Comparison of ENCODE assay signal across 9 cellular contexts in genomic region chr21:14877581-14878228, GRCh38.
A peak's percentile ranks its signal among the peaks of the same experiment; 100 is the strongest.
DNase-seq lines count a peak whose midpoint lies in the region; ATAC-seq, FAIRE-seq and TF ChIP-seq lines count a peak whose summit lies in the region.
"Had no signal": no experiment of that assay in that cellular context is flagged by ENCODE, and none has a peak within 500 bp of the region (broad histone marks: within the 10 kb centered on the region; RNA-seq: fewer than 3 reads in every experiment).

No MANE protein-coding gene starts in this region.

- TF ChIP-seq CTCF in kidney (IDR thresholded peaks at IDR 0.05; ENCODE audit: borderline replicate concordance, extremely low read depth, insufficient read depth) (no peak), endothelial cell (IDR thresholded peaks at IDR 0.05; ENCODE audit: unreplicated experiment) (no peak), WTC11 (IDR thresholded peaks at IDR 0.05) (no peak)

- no peak overlapping the region for H3K4me3 Mint-ChIP-seq in endothelial cell (ENCODE audit: unreplicated experiment)
- H3K4me3 Mint-ChIP-seq in WTC11 = no peak overlapping the region

- H3K27me3 Mint-ChIP-seq in endothelial cell (ENCODE audit: unreplicated experiment) = no peaks in the 10 kb centered on the region
- no peaks in the 10 kb centered on the region for H3K27me3 Mint-ChIP-seq in WTC11 (ENCODE audit: low read depth)

- CTCF ChIA-PET in WTC11 (lab: Charles Lee) = interaction anchor here (1.0 kb wide), 1 partner anchor 643 kb away, joined by 3 read pairs; no protein-coding TSS in a partner anchor

- H3K4me3 ChIP-seq in kidney (ENCODE audit: low read length in 2 of 2) = no peak overlapping the region

- no peaks in the 10 kb centered on the region for H3K36me3 Mint-ChIP-seq in endothelial cell (ENCODE audit: low read depth, unreplicated experiment)
- no peaks in the 10 kb centered on the region for H3K36me3 Mint-ChIP-seq in WTC11

- ATAC-seq in GM21423 (IDR thresholded peaks at IDR 0.05; ENCODE audit: unreplicated experiment) (peak; percentile 48), WTC11 (no peak)

- no peak overlapping the region for H3K27ac ChIP-seq in kidney (ENCODE audit: low read depth in 2 of 2, low read length in 2 of 2)

- no peak overlapping the region for H3K9ac ChIP-seq in kidney (ENCODE audit: low read length in 2 of 2)

- H3K27ac Mint-ChIP-seq in endothelial cell (ENCODE audit: unreplicated experiment) (no peak overlapping the region), WTC11 (no peak overlapping the region)

- DNase-seq in COLO829 (ENCODE audit: low spot score) = peak; percentile 81
- DNase-seq in RCC 7860 (ENCODE audit: low spot score) = peak; percentile 96
- no peak for DNase-seq in kidney
- DNase-seq in stimulated activated CD4-positive, alpha-beta T cell treated with anti-CD3 and anti-CD28 coated beads, Interleukin-1b, Interleukin-23, amount 100 ng/mL, for 48 hours = no peak
- no peak for DNase-seq in endothelial cell (ENCODE audit: low spot score)
- no peak for DNase-seq in WTC11 (ENCODE audit: low spot score)
- DNase-seq in amygdala (lab: John Stamatoyannopoulos, UW) = no peak
- DNase-seq: GF-D8 had no signal

- H3K4me1 Mint-ChIP-seq in endothelial cell (ENCODE audit: unreplicated experiment) (peaks cover 29% of the 10 kb centered on the region), WTC11 (peaks cover 9% of the 10 kb centered on the region)

- FAIRE-seq in RCC 7860 (lab: Jason Lieb, UNC) (peak; percentile 98), kidney (lab: Jason Lieb, UNC) (peak; percentile 71)

- POLR2A ChIA-PET in WTC11 (lab: Charles Lee) = no interaction called here

- intact Hi-C loops in kidney (cut with DNase I) = no loop called here

- H3K9me3 ChIP-seq in kidney (ENCODE audit: control insufficient read depth in 1 of 2, low read length in 2 of 2) = no peaks in the 10 kb centered on the region

- H3K36me3 ChIP-seq in kidney (ENCODE audit: control insufficient read depth in 1 of 2, insufficient read depth in 2 of 2, low read length in 2 of 2) = no peaks in the 10 kb centered on the region

- H3K9me3 Mint-ChIP-seq in endothelial cell (ENCODE audit: unreplicated experiment) (no peaks in the 10 kb centered on the region), WTC11 (no peaks in the 10 kb centered on the region)

- H3K4me1 ChIP-seq in kidney (ENCODE audit: control insufficient read depth in 1 of 2, insufficient read depth in 1 of 2, low read depth in 1 of 2, low read length in 2 of 2) = peaks cover 7 to 26% of the 10 kb centered on the region in 2 donors

TF ChIP-seq in WTC11, 78 proteins besides CTCF, POLR2A, EP300 and RAD21:
- no peak for TF ChIP-seq ZNF671 (CRISPR knock-in tag; IDR thresholded peaks at IDR 0.05)
- TF ChIP-seq NR1H2 (CRISPR knock-in tag; IDR thresholded peaks at IDR 0.05) = no peak
- no peak for TF ChIP-seq ZNF425 (CRISPR knock-in tag; conservative IDR thresholded peaks at IDR 0.05)
- no peak for TF ChIP-seq TEAD4 (CRISPR knock-in tag; IDR thresholded peaks at IDR 0.05)
- TF ChIP-seq ZBTB43 (CRISPR knock-in tag; IDR thresholded peaks at IDR 0.05) = no peak
- no peak for TF ChIP-seq TP53 (CRISPR knock-in tag; IDR thresholded peaks at IDR 0.05)
- no peak for TF ChIP-seq JUN (CRISPR knock-in tag; IDR thresholded peaks at IDR 0.05)
- TF ChIP-seq CREM (CRISPR knock-in tag; IDR thresholded peaks at IDR 0.05) = no peak
- TF ChIP-seq RELA (CRISPR knock-in tag; IDR thresholded peaks at IDR 0.05; ENCODE audit: borderline replicate concordance) = no peak
- no peak for TF ChIP-seq NFATC4 (CRISPR knock-in tag; IDR thresholded peaks at IDR 0.05)
- TF ChIP-seq FOXP1 (CRISPR knock-in tag; IDR thresholded peaks at IDR 0.05; ENCODE audit: borderline replicate concordance) = no peak
- no peak for TF ChIP-seq OVOL2 (CRISPR knock-in tag; IDR thresholded peaks at IDR 0.05; ENCODE audit: borderline replicate concordance)
- no peak for TF ChIP-seq CREB1 (CRISPR knock-in tag; IDR thresholded peaks at IDR 0.05)
- TF ChIP-seq ZNF532 (CRISPR knock-in tag; IDR thresholded peaks at IDR 0.05; ENCODE audit: borderline replicate concordance) = no peak
- no peak for TF ChIP-seq E2F1 (CRISPR knock-in tag; IDR thresholded peaks at IDR 0.05)
- no peak for TF ChIP-seq ZNF317 (CRISPR knock-in tag; IDR thresholded peaks at IDR 0.05; ENCODE audit: borderline replicate concordance, low read depth)
- TF ChIP-seq NFE2L1 (CRISPR knock-in tag; IDR thresholded peaks at IDR 0.05) = no peak
- TF ChIP-seq ESRRA (CRISPR knock-in tag; IDR thresholded peaks at IDR 0.05; ENCODE audit: borderline replicate concordance) = no peak

Comparison
In these comparisons a context has a peak if more than half of its experiments do, and no peak if none do; other contexts are left out.
1. DNase-seq: peak in COLO829 (single experiment) and RCC 7860 (single experiment); none in kidney (single experiment), stimulated activated CD4-positive, alpha-beta T cell treated with anti-CD3 and anti-CD28 coated beads, Interleukin-1b, Interleukin-23, amount 100 ng/mL, for 48 hours (single experiment), endothelial cell (single experiment), WTC11 (single experiment) and amygdala (0 of 56).